Comparison of ENCODE assay signal across 8 cellular contexts in genomic region chr1:244651956-244652698, GRCh38. TPM values are rescaled to one million over a fixed set of nuclear protein-coding genes. Genes with fewer than 3 reads are reported as not detected.
DNase-seq lines count a peak whose midpoint lies in the region; ATAC-seq, FAIRE-seq and TF ChIP-seq lines count a peak whose summit lies in the region.

No MANE protein-coding gene starts in this region.

- H3K36me3 ChIP-seq in adipocyte (ENCODE audit: control insufficient read depth, insufficient read depth, low read length, severe bottlenecking) (peaks cover 2% of the 10 kb centered on the region), HepG2 (replicated peaks in 1 of 2; ENCODE audit: control insufficient read depth in 1 of 2, insufficient read depth in 2 of 2, low read length in 2 of 2) (peaks cover 0 to under 1% of the 10 kb centered on the region in 2 experiments; a peak in 1 of 5 replicates), testis (ENCODE audit: low read depth, missing control alignments) (no peaks in the 10 kb centered on the region), adrenal gland (replicated peaks in 1 of 2) (no peaks in the 10 kb centered on the region)

- peak overlapping the region; percentile 99 for H2AFZ ChIP-seq in HepG2 (ENCODE audit: low read length)

- CTCF ChIA-PET in activated CD4-positive, alpha-beta T cell treated with anti-CD3 and anti-CD28 coated beads, Interleukin-2, amount 10 ng/mL, durations not matched to agents 7 days and 5 days (lab: Charles Lee), result interaction anchor here (0.6 to 1.0 kb wide), 3 partner anchors 26 to 299 kb away, joined by 3 read pairs; no protein-coding TSS in a partner anchor
- CTCF ChIA-PET in HepG2 (lab: Yijun Ruan, JAX; ENCODE audit: low intra/inter-chr PET ratio, low total read pairs), result interaction anchor here (1.6 kb wide), 1 partner anchor 49 kb away, joined by 7 read pairs; no protein-coding TSS in a partner anchor

- intact Hi-C loops in HepG2 (cut with micrococcal nuclease; ENCODE audit: unreplicated experiment), result loop anchor here (1.0 to 5.0 kb wide), 5 partner anchors 50 to 395 kb away; partner anchors contain the start of genes ADSS2 and HNRNPU
- intact Hi-C loops in testis (cut with DNase I; ENCODE audit: low total_unique reads), result no loop called here
- intact Hi-C loops in adrenal gland (cut with DNase I), result loop anchor here in 1 of 2 donors (5.0 kb wide), 1 partner anchor 145 kb away; no protein-coding TSS in a partner anchor

- no peak for DNase-seq in activated CD4-positive, alpha-beta T cell treated with anti-CD3 and anti-CD28 coated beads, Interleukin-2, amount 10 ng/mL, durations not matched to agents 7 days and 5 days
- DNase-seq in activated CD4-positive, alpha-beta T cell treated with anti-CD3 and anti-CD28 coated beads, Interleukin-2, amount 50 U/mL, for 4 hours, result no peak
- no peak for DNase-seq in adipocyte (ENCODE audit: low read depth)
- no peak for DNase-seq in HepG2 (ENCODE audit: low spot score)
- no peak for DNase-seq in testis
- DNase-seq in adrenal gland, result no peak

- peaks cover 12% of the 10 kb centered on the region for H3K4me1 Mint-ChIP-seq in activated CD4-positive, alpha-beta T cell treated with anti-CD3 and anti-CD28 coated beads, Interleukin-2, amount 10 ng/mL, durations not matched to agents 7 days and 5 days

- WGBS in HepG2 (ENCODE audit: low lambda C conversion rate), result 40% methylated on average over 18 of the region's 18 CpGs
- WGBS in testis, 2 donors, result 17 to 21% methylated on average over 18 of the region's 18 CpGs
- WGBS in adrenal gland, 4 donors, result 31 to 33% (median 32%) methylated on average over 18 of the region's 18 CpGs

- no peak for FAIRE-seq in HepG2 (lab: Jason Lieb, UNC)

- peak overlapping the region; percentile 97 for H3K4me2 ChIP-seq in HepG2 (ENCODE audit: low read depth, low read length)

- H3K4me3 ChIP-seq in adipocyte (ENCODE audit: low read length) (peak overlapping the region; percentile 93), HepG2 (replicated peaks in 1 of 3; ENCODE audit: insufficient read depth in 1 of 3, low read depth in 2 of 3, low read length in 3 of 3) (peak overlapping the region; percentile 53 to 74 (median 73)), testis (peak overlapping the region; percentile 93 to 97), adrenal gland (peak overlapping the region in 2 of 4 donors; percentile 32 to 59)

- no TSS peak for BruUV-seq in HepG2 (replicated peaks; lab: Mats Ljungman, UMichigan)

- no peaks in the 10 kb centered on the region for H4K20me1 ChIP-seq in HepG2 (ENCODE audit: insufficient read depth, low read length)

- H3K36me3 Mint-ChIP-seq in activated CD4-positive, alpha-beta T cell treated with anti-CD3 and anti-CD28 coated beads, Interleukin-2, amount 10 ng/mL, durations not matched to agents 7 days and 5 days (ENCODE audit: low read depth), result peaks cover 9% of the 10 kb centered on the region

- in situ Hi-C loops in HepG2 (cut with HindIII; ENCODE audit: extremely low pct_ligation_motif_present, low pct_unique_long_range_greater_than_20kb), result loop anchor here (10.0 kb wide), 1 partner anchor 197 kb away; the partner anchor contains the start of gene ADSS2

- no peaks in the 10 kb centered on the region for H3K9me3 ChIP-seq in adipocyte (ENCODE audit: control insufficient read depth, low read length)
- no peaks in the 10 kb centered on the region for H3K9me3 ChIP-seq in HepG2 (ENCODE audit: low read length)
- H3K9me3 ChIP-seq in testis, result no peaks in the 10 kb centered on the region
- no peaks in the 10 kb centered on the region for H3K9me3 ChIP-seq in adrenal gland (replicated peaks in 1 of 3)

- TF ChIP-seq CTCF in HepG2 (CRISPR knock-in tag; IDR thresholded peaks at IDR 0.05) (no peak), testis (IDR thresholded peaks at IDR 0.05) (no peak), adrenal gland (IDR thresholded peaks at IDR 0.05) (no peak)

- 0 out of 4 replicates have a peak, but pooled peaks of 1 of the 2 experiments have one; percentile 49 for TF ChIP-seq EP300 in HepG2 (IDR thresholded peaks at IDR 0.05; ENCODE audit: low read depth in 2 of 2, low read length in 2 of 2)
- no peak for TF ChIP-seq EP300 in HepG2 (CRISPR knock-in tag; IDR thresholded peaks at IDR 0.05; ENCODE audit: borderline replicate concordance)

- no peaks in the 10 kb centered on the region for H3K27me3 Mint-ChIP-seq in activated CD4-positive, alpha-beta T cell treated with anti-CD3 and anti-CD28 coated beads, Interleukin-2, amount 10 ng/mL, durations not matched to agents 7 days and 5 days

- H3K9ac ChIP-seq in adipocyte (ENCODE audit: low read length) (peak overlapping the region; percentile 87), HepG2 (ENCODE audit: insufficient read depth, low read depth, low read length) (peak overlapping the region; percentile 68)

- TF ChIP-seq POLR2A in HepG2 (IDR thresholded peaks at IDR 0.05; ENCODE audit: insufficient read depth in 1 of 2, low read depth in 2 of 2, low read length in 2 of 2) (peak; percentile 44 to 62), testis (IDR thresholded peaks at IDR 0.05) (no peak), adrenal gland (IDR thresholded peaks at IDR 0.05) (no peak)

- ATAC-seq in HepG2, result no peak
- no peak for ATAC-seq in GM19455 (IDR thresholded peaks at IDR 0.05; ENCODE audit: unreplicated experiment)
- ATAC-seq in HG03439 (IDR thresholded peaks at IDR 0.05; ENCODE audit: unreplicated experiment), result no peak

- H3K27ac Mint-ChIP-seq in activated CD4-positive, alpha-beta T cell treated with anti-CD3 and anti-CD28 coated beads, Interleukin-2, amount 10 ng/mL, durations not matched to agents 7 days and 5 days, result peak overlapping the region; percentile 90

- H3K4me1 ChIP-seq in adipocyte (ENCODE audit: control insufficient read depth, insufficient read depth, low read length) (peaks cover 24% of the 10 kb centered on the region), HepG2 (ENCODE audit: insufficient read depth, low read length) (peaks cover 27% of the 10 kb centered on the region), testis (peaks cover 23% of the 10 kb centered on the region), adrenal gland (replicated peaks in 1 of 2) (peaks cover 9 to 22% of the 10 kb centered on the region in 2 donors)

- H3K27me3 ChIP-seq in adipocyte (replicated peaks; ENCODE audit: control insufficient read depth, insufficient read depth, low read length) (no peaks in the 10 kb centered on the region), HepG2 (ENCODE audit: control insufficient read depth in 1 of 2, insufficient read depth in 2 of 2, low read length in 2 of 2) (no peaks in the 10 kb centered on the region; a peak in 1 of 5 replicates), testis (no peaks in the 10 kb centered on the region), adrenal gland (no peaks in the 10 kb centered on the region)

- peak overlapping the region; percentile 80 for H3K4me3 Mint-ChIP-seq in activated CD4-positive, alpha-beta T cell treated with anti-CD3 and anti-CD28 coated beads, Interleukin-2, amount 10 ng/mL, durations not matched to agents 7 days and 5 days

- H3K79me2 ChIP-seq in HepG2 (ENCODE audit: insufficient read depth, low read length), result peaks cover 36% of the 10 kb centered on the region

- no peaks in the 10 kb centered on the region for H3K9me3 Mint-ChIP-seq in activated CD4-positive, alpha-beta T cell treated with anti-CD3 and anti-CD28 coated beads, Interleukin-2, amount 10 ng/mL, durations not matched to agents 7 days and 5 days

- POLR2A ChIA-PET in activated CD4-positive, alpha-beta T cell treated with anti-CD3 and anti-CD28 coated beads, Interleukin-2, amount 10 ng/mL, durations not matched to agents 7 days and 5 days (lab: Charles Lee), result interaction anchor here (0.7 kb wide), 1 partner anchor 129 kb away, joined by 3 read pairs; no protein-coding TSS in a partner anchor
- POLR2A ChIA-PET in HepG2 (lab: Yijun Ruan, JAX), result interaction anchor here (0.7 to 0.8 kb wide), 2 partner anchors 149 to 213 kb away, joined by 3 to 4 read pairs; partner anchors contain the start of gene HNRNPU

- TF ChIP-seq RAD21 in HepG2 (CRISPR knock-in tag; IDR thresholded peaks at IDR 0.05), result no peak

- peak overlapping the region; percentile 83 for H3K27ac ChIP-seq in HepG2 (ENCODE audit: extremely low read length, insufficient read depth, low read length)
- peak overlapping the region in 1 of 2 donors; percentile 94 for H3K27ac ChIP-seq in testis
- H3K27ac ChIP-seq in adrenal gland, result peak overlapping the region in 2 of 5 donors; percentile 91 to 92

TF ChIP-seq in HepG2, 621 proteins besides CTCF, POLR2A, EP300 and RAD21 (continues in another document):
- TF ChIP-seq ZC3H13 (CRISPR knock-in tag; IDR thresholded peaks at IDR 0.05), result no peak
- no peak for TF ChIP-seq ZFP82 (CRISPR knock-in tag; IDR thresholded peaks at IDR 0.05; ENCODE audit: borderline replicate concordance)
- no peak for TF ChIP-seq KLF9 (CRISPR knock-in tag; IDR thresholded peaks at IDR 0.05; ENCODE audit: low read depth)

RNA-seq across cellular contexts. Expression of gene DESI2, which starts 0.8 kb away (rescaled TPM):
- 10 to 100 TPM; 29.6 to 29.7 TPM for total RNA-seq in activated CD4-positive, alpha-beta T cell treated with anti-CD3 and anti-CD28 coated beads, Interleukin-2, amount 10 ng/mL, durations not matched to agents 7 days and 5 days
- total RNA-seq in HepG2 (2016; rRNA removed; fragmentation: Illumina TruSeq; extraction: Trizol) (42.2 and 62.0 TPM in 2 replicates), testis (10 to 100 TPM; 70.0 to 72.7 TPM), adrenal gland (10 to 100 TPM; 20.6 to 43.2 (median 29.8) TPM)
- 11.7 and 12.7 TPM in 2 replicates for total RNA-seq in HepG2 (2016; cell fraction: cytosol; rRNA removed; fragmentation: Illumina TruSeq; extraction: Trizol; ENCODE audit: low read depth)
- total RNA-seq in HepG2 (2016; cell fraction: insoluble cytoplasmic fraction; rRNA removed; fragmentation: Illumina TruSeq; extraction: Trizol), result 44.8 and 60.2 TPM in 2 replicates
- total RNA-seq in HepG2 (2016; cell fraction: membrane; rRNA removed; fragmentation: Illumina TruSeq; extraction: Trizol), result 54.1 and 54.6 TPM in 2 replicates
- total RNA-seq in HepG2 (2016; cell fraction: nucleus; rRNA removed; fragmentation: Illumina TruSeq; extraction: Trizol), result 28.8 and 30.7 TPM in 2 replicates
- polyA plus RNA-seq in HepG2 (2011; rRNA removed) (18.6 and 23.1 TPM in 2 replicates), testis (ENCODE audit: insufficient read depth, low read depth, low replicate concordance) (114 TPM), adrenal gland (10 to 100 TPM in 2 of 3 donors, 1 to 10 TPM in 1; 7.0 to 26.1 (median 12.6) TPM)
- polyA plus RNA-seq in HepG2 (2011; cell fraction: cytosol; rRNA removed), result 12.6 and 15.7 TPM in 2 replicates
- 13.1 and 14.0 TPM in 2 replicates for polyA plus RNA-seq in HepG2 (2011; cell fraction: nucleus; rRNA removed)
- polyA plus RNA-seq in HepG2 (2012), result 20.9 and 26.0 TPM in 2 replicates
- polyA plus RNA-seq in HepG2 (2016; cell fraction: cytosol; fragmentation: Illumina TruSeq; extraction: Trizol; ENCODE audit: low read depth), result 10.7 and 11.8 TPM in 2 replicates
- 46.8 and 48.5 TPM in 2 replicates for polyA plus RNA-seq in HepG2 (2016; cell fraction: insoluble cytoplasmic fraction; fragmentation: Illumina TruSeq; extraction: Trizol; ENCODE audit: low read depth)
- polyA plus RNA-seq in HepG2 (2016; cell fraction: membrane; fragmentation: Illumina TruSeq; extraction: Trizol; ENCODE audit: low read depth), result 33.3 and 35.0 TPM in 2 replicates
- 30.2 and 30.6 TPM in 2 replicates for polyA plus RNA-seq in HepG2 (2016; cell fraction: nucleus; fragmentation: Illumina TruSeq; extraction: Trizol; ENCODE audit: insufficient read depth, low read depth)
- polyA minus RNA-seq in HepG2 (2011; rRNA and poly(A)+ RNA removed; ENCODE audit: low replicate concordance), result 29.7 and 33.1 TPM in 2 replicates
- polyA minus RNA-seq in HepG2 (2011; cell fraction: cytosol; rRNA and poly(A)+ RNA removed), result 27.0 and 27.9 TPM in 2 replicates
- polyA minus RNA-seq in HepG2 (2011; cell fraction: nucleus; rRNA and poly(A)+ RNA removed), result 35.4 and 40.3 TPM in 2 replicates

Comparison
In these comparisons a context has a peak if more than half of its experiments do, and no peak if none do; other contexts are left out.
1. POLR2A ChIP-seq: peak in HepG2 (2 of 2); none in testis (single experiment) and adrenal gland (0 of 2).